In genomic region chr10:26439436-26440090, GRCh38 we compare ENCODE assay signal across 8 cellular contexts. TPM values are rescaled to one million over a fixed set of nuclear protein-coding genes. Genes with fewer than 3 reads are reported as not detected.
DNase-seq lines count a peak whose midpoint lies in the region; ATAC-seq and TF ChIP-seq lines count a peak whose summit lies in the region.

No MANE protein-coding gene starts in this region.

- TF ChIP-seq POLR2A in GM19099 (IDR thresholded peaks at IDR 0.05; ENCODE audit: extremely low read depth, insufficient read length, low read depth), result peak; percentile 12

- H3K4me1 Mint-ChIP-seq in CD8-positive, alpha-beta T cell (ENCODE audit: low read depth), result peaks cover 64% of the 10 kb centered on the region
- H3K4me1 Mint-ChIP-seq in natural killer cell, result peaks cover 61 to 68% of the 10 kb centered on the region in 2 donors

- H3K27me3 ChIP-seq in CD8-positive, alpha-beta T cell (ENCODE audit: insufficient read depth, low read length), result no peaks in the 10 kb centered on the region

- peak overlapping the region; percentile 90 for H3K27ac ChIP-seq in CD8-positive, alpha-beta T cell (ENCODE audit: low read depth, low read length)

- no peaks in the 10 kb centered on the region for H3K36me3 ChIP-seq in CD8-positive, alpha-beta T cell (ENCODE audit: insufficient read depth, low read length)

- H3K4me3 ChIP-seq in CD8-positive, alpha-beta T cell (ENCODE audit: low read depth, low read length), result peak overlapping the region; percentile 94

- H3K36me3 Mint-ChIP-seq in CD8-positive, alpha-beta T cell, result peaks cover 36% of the 10 kb centered on the region
- H3K36me3 Mint-ChIP-seq in activated naive CD4-positive, alpha-beta T cell treated with anti-CD3 and anti-CD28 coated beads, Interleukin-2, amount 50 U/mL, for 72 hours, result peaks cover 19 to 37% of the 10 kb centered on the region in 2 donors
- H3K36me3 Mint-ChIP-seq in natural killer cell, result no peaks in the 10 kb centered on the region

- peak in 2 of 7 experiments; percentile 22 to 35 for DNase-seq in CD8-positive, alpha-beta T cell
- no peak for DNase-seq in activated naive CD4-positive, alpha-beta T cell treated with anti-CD3 and anti-CD28 coated beads, Interleukin-2, amount 50 U/mL, for 72 hours (ENCODE audit: low spot score in 2 of 2)
- DNase-seq in natural killer cell, result no peak
- no peak for DNase-seq in NCI-H2227 treated with DMSO at 0.1 percent for 48 hours (lab: John Stamatoyannopoulos, UW)
- DNase-seq in 8988T, result no peak
- DNase-seq in T-helper 9 cell, result no peak

- H3K4me1 ChIP-seq in CD8-positive, alpha-beta T cell (ENCODE audit: insufficient read depth, low read length), result peaks cover 54% of the 10 kb centered on the region

- CTCF ChIA-PET in CD8-positive, alpha-beta T cell (lab: Charles Lee), result interaction anchor here (0.8 to 1.0 kb wide), 3 partner anchors 9 to 118 kb away, joined by 3 read pairs; no protein-coding TSS in a partner anchor

- H3K27me3 Mint-ChIP-seq in CD8-positive, alpha-beta T cell (ENCODE audit: low read depth), result no peaks in the 10 kb centered on the region
- H3K27me3 Mint-ChIP-seq in natural killer cell (ENCODE audit: low read depth in 2 of 2), result no peaks in the 10 kb centered on the region

- peak overlapping the region; percentile 93 for H3K4me3 Mint-ChIP-seq in CD8-positive, alpha-beta T cell
- peak overlapping the region; percentile 97 for H3K4me3 Mint-ChIP-seq in natural killer cell

- H3K9me3 Mint-ChIP-seq in CD8-positive, alpha-beta T cell, result peaks cover 2% of the 10 kb centered on the region
- peaks cover 11 to 20% of the 10 kb centered on the region in 2 donors for H3K9me3 Mint-ChIP-seq in activated naive CD4-positive, alpha-beta T cell treated with anti-CD3 and anti-CD28 coated beads, Interleukin-2, amount 50 U/mL, for 72 hours
- H3K9me3 Mint-ChIP-seq in natural killer cell, result peaks cover 0 to 2% of the 10 kb centered on the region in 2 donors

- TF ChIP-seq CTCF in CD8-positive, alpha-beta T cell (IDR thresholded peaks at IDR 0.05), result no peak
- TF ChIP-seq CTCF in natural killer cell (IDR thresholded peaks at IDR 0.05), result no peak

- intact Hi-C loops in CD8-positive, alpha-beta T cell (cut with DNase I, micrococcal nuclease), result loop anchor here (1.0 to 10.0 kb wide), 11 partner anchors 9 to 803 kb away; partner anchors contain the start of genes ACBD5 (in 1 of the 2), PDSS1 (in 1 of the 2) and YME1L1 (in 1 of the 2)
- intact Hi-C loops in natural killer cell (cut with micrococcal nuclease), result loop anchor here (2.0 to 10.0 kb wide), 3 partner anchors 47 to 715 kb away; partner anchors contain the start of genes MASTL and YME1L1

- H3K9me3 ChIP-seq in CD8-positive, alpha-beta T cell (ENCODE audit: low read length), result no peaks in the 10 kb centered on the region

- peak; percentile 14 for ATAC-seq in CD8-positive, alpha-beta T cell
- no peak for ATAC-seq in activated naive CD4-positive, alpha-beta T cell treated with anti-CD3 and anti-CD28 coated beads, Interleukin-2, amount 50 U/mL, for 72 hours
- ATAC-seq in natural killer cell (peak in 1 of 3 donors; percentile 7), HG03460 (IDR thresholded peaks at IDR 0.05; ENCODE audit: unreplicated experiment) (no peak)

- peak overlapping the region; percentile 98 for H3K27ac Mint-ChIP-seq in CD8-positive, alpha-beta T cell
- peak overlapping the region; percentile 84 to 93 for H3K27ac Mint-ChIP-seq in activated naive CD4-positive, alpha-beta T cell treated with anti-CD3 and anti-CD28 coated beads, Interleukin-2, amount 50 U/mL, for 72 hours
- H3K27ac Mint-ChIP-seq in natural killer cell, result peak overlapping the region; percentile 85 to 97

- POLR2A ChIA-PET in CD8-positive, alpha-beta T cell (lab: Charles Lee), result interaction anchor here (0.6 to 1.9 kb wide), 7 partner anchors 32 to 104 kb away, joined by 3 to 10 read pairs (median 4); no protein-coding TSS in a partner anchor

RNA-seq across cellular contexts. Expression of gene APBB1IP, which starts 1.4 kb away (rescaled TPM):
- 10 to 100 TPM; 36.4 to 36.8 TPM for total RNA-seq in CD8-positive, alpha-beta T cell
- total RNA-seq in activated naive CD4-positive, alpha-beta T cell treated with anti-CD3 and anti-CD28 coated beads, Interleukin-2, amount 50 U/mL, for 72 hours, result 10 to 100 TPM; 31.1 to 43.1 TPM
- 100 to 1,000 TPM in 2 of 3 donors, 10 to 100 TPM in 1; 92.5 to 119 (median 100) TPM for total RNA-seq in natural killer cell
